ENCODE assay signal across 9 cellular contexts in genomic region chrX:119218198-119218597, GRCh38. TPM values are rescaled to one million over a fixed set of nuclear protein-coding genes. Genes with fewer than 3 reads are reported as not detected.
DNase-seq lines count a peak whose midpoint lies in the region; ATAC-seq, FAIRE-seq and TF ChIP-seq lines count a peak whose summit lies in the region.
"Had no signal": no experiment of that assay in that cellular context is flagged by ENCODE, and none has a peak within 500 bp of the region (broad histone marks: within the 10 kb centered on the region; RNA-seq: fewer than 3 reads in every experiment).

No MANE protein-coding gene starts in this region.

- H3K4me1 Mint-ChIP-seq in stimulated activated memory B cell treated with anti-CD40 and anti-IgM and Interleukin-4, amounts not matched to agents 10 μg/mL and 1 μg/mL and 100 μg/mL, for 72 hours = no peaks in the 10 kb centered on the region

- peaks cover 4% of the 10 kb centered on the region for H3K27me3 Mint-ChIP-seq in stimulated activated memory B cell treated with anti-CD40 and anti-IgM and Interleukin-4, amounts not matched to agents 10 μg/mL and 1 μg/mL and 100 μg/mL, for 72 hours

- in situ Hi-C loops in ACHN (cut with HindIII; ENCODE audit: low pct_ligation_motif_present, low pct_unique_long_range_greater_than_20kb, low sequenced_read_pairs) (no loop called here), GM13976 (cut with MboI; ENCODE audit: low sequenced_read_pairs, unreplicated experiment) (no loop called here)

- no peak for ATAC-seq in GM21526 (IDR thresholded peaks at IDR 0.05; ENCODE audit: low FRiP score, unreplicated experiment)
- ATAC-seq in stimulated activated memory B cell treated with anti-CD40 and anti-IgM and Interleukin-4, amounts not matched to agents 10 μg/mL and 1 μg/mL and 100 μg/mL, for 72 hours = no peak

- H3K27ac Mint-ChIP-seq in stimulated activated memory B cell treated with anti-CD40 and anti-IgM and Interleukin-4, amounts not matched to agents 10 μg/mL and 1 μg/mL and 100 μg/mL, for 72 hours = no peak overlapping the region

- no peak overlapping the region for H3K4me3 Mint-ChIP-seq in stimulated activated memory B cell treated with anti-CD40 and anti-IgM and Interleukin-4, amounts not matched to agents 10 μg/mL and 1 μg/mL and 100 μg/mL, for 72 hours

- H3K36me3 Mint-ChIP-seq in stimulated activated memory B cell treated with anti-CD40 and anti-IgM and Interleukin-4, amounts not matched to agents 10 μg/mL and 1 μg/mL and 100 μg/mL, for 72 hours = no peaks in the 10 kb centered on the region

- no peaks in the 10 kb centered on the region for H3K27me3 ChIP-seq in kidney epithelial cell (ENCODE audit: control insufficient read depth, insufficient read depth, low read length)

- DNase-seq in ACHN (peak; percentile 4), GM13976 (ENCODE audit: low spot score) (no peak), kidney epithelial cell (ENCODE audit: low read depth) (no peak), NK-92 (lab: John Stamatoyannopoulos, UW; ENCODE audit: unreplicated experiment) (no peak)
- DNase-seq in activated CD4-positive, alpha-beta T cell treated with anti-CD3 and anti-CD28 coated beads for 48 hours = no peak
- DNase-seq: T-helper 1 cell had no signal

- H3K9me3 Mint-ChIP-seq in stimulated activated memory B cell treated with anti-CD40 and anti-IgM and Interleukin-4, amounts not matched to agents 10 μg/mL and 1 μg/mL and 100 μg/mL, for 72 hours = no peaks in the 10 kb centered on the region

- peak; percentile 83 for FAIRE-seq in TTC549 (lab: Jason Lieb, UNC)

- no peak overlapping the region for H3K4me3 ChIP-seq in kidney epithelial cell (ENCODE audit: low read depth, low read length)

- TF ChIP-seq CTCF in GM13976 (IDR thresholded peaks at IDR 0.05; ENCODE audit: borderline replicate concordance, control extremely low read depth, extremely low read depth, insufficient read depth, missing control alignments) (peak; percentile 35), kidney epithelial cell (IDR thresholded peaks at IDR 0.05; ENCODE audit: insufficient read depth, low read length, poor library complexity, severe bottlenecking) (peak; percentile 23)

- no peaks in the 10 kb centered on the region for H3K36me3 ChIP-seq in kidney epithelial cell (ENCODE audit: control insufficient read depth, insufficient read depth, low read length)

RNA-seq across cellular contexts. Expression of gene PGRMC1, which starts 17.9 kb away (rescaled TPM):
- 101 and 107 TPM in 2 replicates for total RNA-seq in kidney epithelial cell
